Comparison of ENCODE assay signal across 1 cellular context in the genomic region with DNA sequence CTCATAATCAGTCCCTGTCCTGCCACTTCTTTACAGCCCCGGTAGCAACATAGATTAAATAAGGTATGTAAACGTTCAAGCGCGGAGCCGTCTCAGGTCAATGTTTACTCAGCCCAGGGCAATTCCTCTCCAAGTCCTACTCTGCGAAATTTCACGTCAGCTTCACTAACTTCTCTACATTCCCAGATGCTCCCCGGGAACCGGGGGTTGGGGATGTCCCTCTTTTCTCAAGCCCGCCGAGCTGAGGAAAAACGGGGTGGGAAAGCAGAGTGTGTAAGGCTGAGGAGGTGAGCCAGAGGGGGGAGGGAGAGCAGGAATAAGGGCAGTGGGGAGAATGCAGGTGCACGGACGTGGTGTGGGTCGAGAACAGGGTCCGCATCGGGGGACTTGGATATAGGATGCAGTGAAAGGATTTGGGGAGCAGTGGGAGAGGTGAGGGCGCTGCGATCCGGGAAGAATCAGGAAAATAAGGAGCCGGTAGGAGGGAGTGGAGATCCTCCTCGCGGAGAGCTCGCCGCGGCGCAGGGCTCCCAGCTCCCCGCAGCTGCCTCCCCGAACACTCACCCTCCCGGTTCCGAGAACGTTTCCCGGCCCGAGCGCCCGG.
TF ChIP-seq lines count a peak whose summit lies in the region.

No MANE protein-coding gene starts in this region.

TF ChIP-seq in HepG2, 621 proteins besides CTCF, POLR2A, EP300 and RAD21 (continued from another document and continues in another):
- TF ChIP-seq CEBPB (IDR thresholded peaks at IDR 0.05; ENCODE audit: borderline replicate concordance, low read depth, low read length): no peak
- peak; percentile 8; the same call in 1 of the 2 replicates for TF ChIP-seq HES4 (CRISPR knock-in tag; IDR thresholded peaks at IDR 0.05; ENCODE audit: borderline replicate concordance)
- TF ChIP-seq ZNF234 (CRISPR knock-in tag; conservative IDR thresholded peaks at IDR 0.05): no peak
- TF ChIP-seq, protein P1, sequence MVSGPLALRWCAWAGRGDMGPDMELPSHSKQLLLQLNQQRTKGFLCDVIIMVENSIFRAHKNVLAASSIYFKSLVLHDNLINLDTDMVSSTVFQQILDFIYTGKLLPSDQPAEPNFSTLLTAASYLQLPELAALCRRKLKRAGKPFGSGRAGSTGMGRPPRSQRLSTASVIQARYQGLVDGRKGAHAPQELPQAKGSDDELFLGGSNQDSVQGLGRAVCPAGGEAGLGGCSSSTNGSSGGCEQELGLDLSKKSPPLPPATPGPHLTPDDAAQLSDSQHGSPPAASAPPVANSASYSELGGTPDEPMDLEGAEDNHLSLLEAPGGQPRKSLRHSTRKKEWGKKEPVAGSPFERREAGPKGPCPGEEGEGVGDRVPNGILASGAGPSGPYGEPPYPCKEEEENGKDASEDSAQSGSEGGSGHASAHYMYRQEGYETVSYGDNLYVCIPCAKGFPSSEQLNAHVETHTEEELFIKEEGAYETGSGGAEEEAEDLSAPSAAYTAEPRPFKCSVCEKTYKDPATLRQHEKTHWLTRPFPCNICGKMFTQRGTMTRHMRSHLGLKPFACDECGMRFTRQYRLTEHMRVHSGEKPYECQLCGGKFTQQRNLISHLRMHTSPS (CRISPR knock-in tag; IDR thresholded peaks at IDR 0.05; ENCODE audit: low read depth): no peak; the same call in 1 of the 2 replicates
- TF ChIP-seq, protein P2, sequence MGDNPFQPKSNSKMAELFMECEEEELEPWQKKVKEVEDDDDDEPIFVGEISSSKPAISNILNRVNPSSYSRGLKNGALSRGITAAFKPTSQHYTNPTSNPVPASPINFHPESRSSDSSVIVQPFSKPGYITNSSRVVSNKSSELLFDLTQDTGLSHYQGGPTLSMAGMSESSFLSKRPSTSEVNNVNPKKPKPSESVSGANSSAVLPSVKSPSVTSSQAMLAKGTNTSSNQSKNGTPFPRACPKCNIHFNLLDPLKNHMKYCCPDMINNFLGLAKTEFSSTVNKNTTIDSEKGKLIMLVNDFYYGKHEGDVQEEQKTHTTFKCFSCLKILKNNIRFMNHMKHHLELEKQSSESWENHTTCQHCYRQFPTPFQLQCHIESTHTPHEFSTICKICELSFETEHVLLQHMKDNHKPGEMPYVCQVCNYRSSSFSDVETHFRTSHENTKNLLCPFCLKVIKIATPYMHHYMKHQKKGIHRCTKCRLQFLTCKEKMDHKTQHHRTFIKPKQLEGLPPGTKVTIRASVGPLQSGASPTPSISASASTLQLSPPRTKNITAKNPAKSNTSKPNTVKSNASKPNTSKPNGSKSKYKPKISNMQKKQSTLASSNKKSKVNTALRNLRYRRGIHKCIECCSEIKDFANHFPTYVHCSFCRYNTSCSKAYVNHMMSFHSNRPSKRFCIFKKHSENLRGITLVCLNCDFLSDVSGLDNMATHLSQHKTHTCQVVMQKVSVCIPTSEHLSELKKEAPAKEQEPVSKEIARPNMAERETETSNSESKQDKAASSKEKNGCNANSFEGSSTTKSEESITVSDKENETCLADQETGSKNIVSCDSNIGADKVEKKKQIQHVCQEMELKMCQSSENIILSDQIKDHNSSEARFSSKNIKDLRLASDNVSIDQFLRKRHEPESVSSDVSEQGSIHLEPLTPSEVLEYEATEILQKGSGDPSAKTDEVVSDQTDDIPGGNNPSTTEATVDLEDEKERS (CRISPR knock-in tag; IDR thresholded peaks at IDR 0.05): peak; percentile 71
- peak; percentile 70 for TF ChIP-seq U2AF1 (optimal IDR thresholded peaks at IDR 0.05; ENCODE audit: low read depth, low read length)
- TF ChIP-seq SP5 (CRISPR knock-in tag; IDR thresholded peaks at IDR 0.05; ENCODE audit: borderline replicate concordance, low read depth): 0 out of 2 replicates have a peak, but pooled peaks have one; percentile 47
- peak; percentile 19; the same call in 1 of the 2 replicates for TF ChIP-seq IRX3 (CRISPR knock-in tag; IDR thresholded peaks at IDR 0.05; ENCODE audit: borderline replicate concordance, low read depth)
- TF ChIP-seq, protein P3, sequence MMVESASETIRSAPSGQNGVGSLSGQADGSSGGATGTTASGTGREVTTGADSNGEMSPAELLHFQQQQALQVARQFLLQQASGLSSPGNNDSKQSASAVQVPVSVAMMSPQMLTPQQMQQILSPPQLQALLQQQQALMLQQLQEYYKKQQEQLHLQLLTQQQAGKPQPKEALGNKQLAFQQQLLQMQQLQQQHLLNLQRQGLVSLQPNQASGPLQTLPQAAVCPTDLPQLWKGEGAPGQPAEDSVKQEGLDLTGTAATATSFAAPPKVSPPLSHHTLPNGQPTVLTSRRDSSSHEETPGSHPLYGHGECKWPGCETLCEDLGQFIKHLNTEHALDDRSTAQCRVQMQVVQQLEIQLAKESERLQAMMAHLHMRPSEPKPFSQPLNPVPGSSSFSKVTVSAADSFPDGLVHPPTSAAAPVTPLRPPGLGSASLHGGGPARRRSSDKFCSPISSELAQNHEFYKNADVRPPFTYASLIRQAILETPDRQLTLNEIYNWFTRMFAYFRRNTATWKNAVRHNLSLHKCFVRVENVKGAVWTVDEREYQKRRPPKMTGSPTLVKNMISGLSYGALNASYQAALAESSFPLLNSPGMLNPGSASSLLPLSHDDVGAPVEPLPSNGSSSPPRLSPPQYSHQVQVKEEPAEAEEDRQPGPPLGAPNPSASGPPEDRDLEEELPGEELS (CRISPR knock-in tag; IDR thresholded peaks at IDR 0.05): no peak
- peak; percentile 89 for TF ChIP-seq GFI1 (CRISPR knock-in tag; IDR thresholded peaks at IDR 0.05; ENCODE audit: borderline replicate concordance)
- peak; percentile 77; the same call in 1 of the 2 replicates for TF ChIP-seq ZNF430 (CRISPR knock-in tag; IDR thresholded peaks at IDR 0.05)
- TF ChIP-seq, protein P4, sequence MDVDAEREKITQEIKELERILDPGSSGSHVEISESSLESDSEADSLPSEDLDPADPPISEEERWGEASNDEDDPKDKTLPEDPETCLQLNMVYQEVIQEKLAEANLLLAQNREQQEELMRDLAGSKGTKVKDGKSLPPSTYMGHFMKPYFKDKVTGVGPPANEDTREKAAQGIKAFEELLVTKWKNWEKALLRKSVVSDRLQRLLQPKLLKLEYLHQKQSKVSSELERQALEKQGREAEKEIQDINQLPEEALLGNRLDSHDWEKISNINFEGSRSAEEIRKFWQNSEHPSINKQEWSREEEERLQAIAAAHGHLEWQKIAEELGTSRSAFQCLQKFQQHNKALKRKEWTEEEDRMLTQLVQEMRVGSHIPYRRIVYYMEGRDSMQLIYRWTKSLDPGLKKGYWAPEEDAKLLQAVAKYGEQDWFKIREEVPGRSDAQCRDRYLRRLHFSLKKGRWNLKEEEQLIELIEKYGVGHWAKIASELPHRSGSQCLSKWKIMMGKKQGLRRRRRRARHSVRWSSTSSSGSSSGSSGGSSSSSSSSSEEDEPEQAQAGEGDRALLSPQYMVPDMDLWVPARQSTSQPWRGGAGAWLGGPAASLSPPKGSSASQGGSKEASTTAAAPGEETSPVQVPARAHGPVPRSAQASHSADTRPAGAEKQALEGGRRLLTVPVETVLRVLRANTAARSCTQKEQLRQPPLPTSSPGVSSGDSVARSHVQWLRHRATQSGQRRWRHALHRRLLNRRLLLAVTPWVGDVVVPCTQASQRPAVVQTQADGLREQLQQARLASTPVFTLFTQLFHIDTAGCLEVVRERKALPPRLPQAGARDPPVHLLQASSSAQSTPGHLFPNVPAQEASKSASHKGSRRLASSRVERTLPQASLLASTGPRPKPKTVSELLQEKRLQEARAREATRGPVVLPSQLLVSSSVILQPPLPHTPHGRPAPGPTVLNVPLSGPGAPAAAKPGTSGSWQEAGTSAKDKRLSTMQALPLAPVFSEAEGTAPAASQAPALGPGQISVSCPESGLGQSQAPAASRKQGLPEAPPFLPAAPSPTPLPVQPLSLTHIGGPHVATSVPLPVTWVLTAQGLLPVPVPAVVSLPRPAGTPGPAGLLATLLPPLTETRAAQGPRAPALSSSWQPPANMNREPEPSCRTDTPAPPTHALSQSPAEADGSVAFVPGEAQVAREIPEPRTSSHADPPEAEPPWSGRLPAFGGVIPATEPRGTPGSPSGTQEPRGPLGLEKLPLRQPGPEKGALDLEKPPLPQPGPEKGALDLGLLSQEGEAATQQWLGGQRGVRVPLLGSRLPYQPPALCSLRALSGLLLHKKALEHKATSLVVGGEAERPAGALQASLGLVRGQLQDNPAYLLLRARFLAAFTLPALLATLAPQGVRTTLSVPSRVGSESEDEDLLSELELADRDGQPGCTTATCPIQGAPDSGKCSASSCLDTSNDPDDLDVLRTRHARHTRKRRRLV (CRISPR knock-in tag; IDR thresholded peaks at IDR 0.05): no peak
- no peak for TF ChIP-seq GPN1 (CRISPR knock-in tag; IDR thresholded peaks at IDR 0.05; ENCODE audit: borderline replicate concordance)
- TF ChIP-seq JUND (CRISPR knock-in tag; IDR thresholded peaks at IDR 0.05): no peak; the same call in 1 of the 2 replicates
- TF ChIP-seq STAG1 (CRISPR knock-in tag; IDR thresholded peaks at IDR 0.05): no peak
- no peak; the same call in 1 of the 2 replicates for TF ChIP-seq ZNF556 (CRISPR knock-in tag; IDR thresholded peaks at IDR 0.05; ENCODE audit: borderline replicate concordance)
- peak; percentile 75; the same call in 1 of the 2 replicates for TF ChIP-seq MIXL1 (CRISPR knock-in tag; IDR thresholded peaks at IDR 0.05)
- TF ChIP-seq ZNF709 (CRISPR knock-in tag; IDR thresholded peaks at IDR 0.05): peak; percentile 3; the same call in 1 of the 2 replicates
- peak; percentile 44; the same call in 1 of the 2 replicates for TF ChIP-seq ZNF557 (CRISPR knock-in tag; IDR thresholded peaks at IDR 0.05)
- TF ChIP-seq ZSCAN25 (CRISPR knock-in tag; IDR thresholded peaks at IDR 0.05): peak; percentile 32; the same call in 1 of the 2 replicates
- no peak for TF ChIP-seq SUZ12 (IDR thresholded peaks at IDR 0.05; ENCODE audit: low read depth, low read length)
- no peak for TF ChIP-seq MEIS1 (CRISPR knock-in tag; IDR thresholded peaks at IDR 0.05; ENCODE audit: borderline replicate concordance)
- TF ChIP-seq SP4 (CRISPR knock-in tag; IDR thresholded peaks at IDR 0.05): no peak
- no peak for TF ChIP-seq ZNF510 (CRISPR knock-in tag; IDR thresholded peaks at IDR 0.05; ENCODE audit: low read depth)
- no peak for TF ChIP-seq MYNN (CRISPR knock-in tag; IDR thresholded peaks at IDR 0.05; ENCODE audit: low read depth)
- TF ChIP-seq THYN1 (CRISPR knock-in tag; IDR thresholded peaks at IDR 0.05; ENCODE audit: borderline replicate concordance, low read depth): no peak
- TF ChIP-seq MTF1 (CRISPR knock-in tag; IDR thresholded peaks at IDR 0.05): no peak
- TF ChIP-seq TBX2 (CRISPR knock-in tag; IDR thresholded peaks at IDR 0.05; ENCODE audit: borderline replicate concordance): peak; percentile 72; the same call in 1 of the 2 replicates
- peak; percentile 67; the same call in 1 of the 2 replicates for TF ChIP-seq FOXK1 (CRISPR knock-in tag; IDR thresholded peaks at IDR 0.05; ENCODE audit: borderline replicate concordance, low read depth)
- no peak for TF ChIP-seq TBL1XR1 (IDR thresholded peaks at IDR 0.05; ENCODE audit: borderline replicate concordance, low read length, partially characterized antibody)
- TF ChIP-seq ZNF337 (CRISPR knock-in tag; IDR thresholded peaks at IDR 0.05; ENCODE audit: borderline replicate concordance, low read depth): no peak
- no peak; the same call in 1 of the 2 replicates for TF ChIP-seq NR3C1 (CRISPR knock-in tag; IDR thresholded peaks at IDR 0.05)
- TF ChIP-seq ZNF124 (CRISPR knock-in tag; IDR thresholded peaks at IDR 0.05): 0 out of 2 replicates have a peak, but pooled peaks have one; percentile 41
- TF ChIP-seq KLF16 (CRISPR knock-in tag; IDR thresholded peaks at IDR 0.05): no peak; a peak in 2 of 4 replicates
- peak; percentile 80; the same call in 1 of the 2 replicates for TF ChIP-seq ZNF558 (CRISPR knock-in tag; IDR thresholded peaks at IDR 0.05; ENCODE audit: borderline replicate concordance)
- peak; percentile 62 for TF ChIP-seq ZNF792 (CRISPR knock-in tag; IDR thresholded peaks at IDR 0.05)
- TF ChIP-seq ZNF33A (CRISPR knock-in tag; IDR thresholded peaks at IDR 0.05; ENCODE audit: borderline replicate concordance): peak; percentile 12; the same call in 1 of the 2 replicates
- TF ChIP-seq, protein P5, sequence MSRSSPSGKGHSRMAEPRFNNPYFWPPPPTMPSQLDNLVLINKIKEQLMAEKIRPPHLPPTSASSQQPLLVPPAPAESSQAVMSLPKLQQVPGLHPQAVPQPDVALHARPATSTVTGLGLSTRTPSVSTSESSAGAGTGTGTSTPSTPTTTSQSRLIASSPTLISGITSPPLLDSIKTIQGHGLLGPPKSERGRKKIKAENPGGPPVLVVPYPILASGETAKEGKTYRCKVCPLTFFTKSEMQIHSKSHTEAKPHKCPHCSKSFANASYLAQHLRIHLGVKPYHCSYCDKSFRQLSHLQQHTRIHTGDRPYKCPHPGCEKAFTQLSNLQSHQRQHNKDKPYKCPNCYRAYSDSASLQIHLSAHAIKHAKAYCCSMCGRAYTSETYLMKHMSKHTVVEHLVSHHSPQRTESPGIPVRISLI (CRISPR knock-in tag; IDR thresholded peaks at IDR 0.05; ENCODE audit: borderline replicate concordance): no peak
- TF ChIP-seq POLR2AphosphoS2 (IDR thresholded peaks at IDR 0.05; ENCODE audit: low read depth, low read length): no peak
- TF ChIP-seq, protein P6, sequence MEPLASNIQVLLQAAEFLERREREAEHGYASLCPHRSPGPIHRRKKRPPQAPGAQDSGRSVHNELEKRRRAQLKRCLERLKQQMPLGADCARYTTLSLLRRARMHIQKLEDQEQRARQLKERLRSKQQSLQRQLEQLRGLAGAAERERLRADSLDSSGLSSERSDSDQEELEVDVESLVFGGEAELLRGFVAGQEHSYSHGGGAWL (CRISPR knock-in tag; IDR thresholded peaks at IDR 0.05): no peak; the same call in 1 of the 2 replicates
- TF ChIP-seq ZNF207 (IDR thresholded peaks at IDR 0.05; ENCODE audit: borderline replicate concordance): no peak
- TF ChIP-seq HIVEP1 (CRISPR knock-in tag; IDR thresholded peaks at IDR 0.05): peak; percentile 27; the same call in 1 of the 2 replicates
- TF ChIP-seq RBFOX2 (IDR thresholded peaks at IDR 0.05; ENCODE audit: low read depth, low read length): no peak
- TF ChIP-seq, protein P7, sequence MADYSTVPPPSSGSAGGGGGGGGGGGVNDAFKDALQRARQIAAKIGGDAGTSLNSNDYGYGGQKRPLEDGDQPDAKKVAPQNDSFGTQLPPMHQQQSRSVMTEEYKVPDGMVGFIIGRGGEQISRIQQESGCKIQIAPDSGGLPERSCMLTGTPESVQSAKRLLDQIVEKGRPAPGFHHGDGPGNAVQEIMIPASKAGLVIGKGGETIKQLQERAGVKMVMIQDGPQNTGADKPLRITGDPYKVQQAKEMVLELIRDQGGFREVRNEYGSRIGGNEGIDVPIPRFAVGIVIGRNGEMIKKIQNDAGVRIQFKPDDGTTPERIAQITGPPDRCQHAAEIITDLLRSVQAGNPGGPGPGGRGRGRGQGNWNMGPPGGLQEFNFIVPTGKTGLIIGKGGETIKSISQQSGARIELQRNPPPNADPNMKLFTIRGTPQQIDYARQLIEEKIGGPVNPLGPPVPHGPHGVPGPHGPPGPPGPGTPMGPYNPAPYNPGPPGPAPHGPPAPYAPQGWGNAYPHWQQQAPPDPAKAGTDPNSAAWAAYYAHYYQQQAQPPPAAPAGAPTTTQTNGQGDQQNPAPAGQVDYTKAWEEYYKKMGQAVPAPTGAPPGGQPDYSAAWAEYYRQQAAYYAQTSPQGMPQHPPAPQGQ (CRISPR knock-in tag; IDR thresholded peaks at IDR 0.05; ENCODE audit: borderline replicate concordance): no peak
- no peak; the same call in none of the 2 replicates for TF ChIP-seq DMAP1 (CRISPR knock-in tag; IDR thresholded peaks at IDR 0.05)
- peak; percentile 82; the same call in 1 of the 2 replicates for TF ChIP-seq ZNF619 (CRISPR knock-in tag; IDR thresholded peaks at IDR 0.05)
